Comparison of ENCODE assay signal across 36 cellular contexts in genomic region chr11:6111635-6112034, GRCh38. TPM values are rescaled to one million over a fixed set of nuclear protein-coding genes. Genes with fewer than 3 reads are reported as not detected.
"Had no signal": no experiment of that assay in that cellular context is flagged by ENCODE, and none has a peak within 500 bp of the region (broad histone marks: within the 10 kb centered on the region; RNA-seq: fewer than 3 reads in every experiment).

No MANE protein-coding gene starts in this region.

- ATAC-seq: body of pancreas; heart left ventricle; left lobe of liver; pancreas; stimulated activated memory B cell treated with anti-CD40 and anti-IgM and Interleukin-4, amounts not matched to agents 10 μg/mL and 1 μg/mL and 100 μg/mL, for 72 hours; stimulated activated naive CD8-positive, alpha-beta T cell treated with anti-CD3 and anti-CD28 coated beads, Interleukin-15, amount 100 ng/mL, for 72 hours had no signal

- H3K27me3 ChIP-seq: body of pancreas, esophagus squamous epithelium, heart left ventricle, pancreas, sigmoid colon, upper lobe of left lung had no signal

- DNase-seq: activated CD4-positive, alpha-beta T cell treated with anti-CD3 and anti-CD28 coated beads for 48 hours; activated CD4-positive, alpha-beta T cell treated with anti-CD3 and anti-CD28 coated beads, Interleukin-2, amount 50 U/mL, for 48 hours; activated CD8-positive, alpha-beta memory T cell treated with anti-CD3 and anti-CD28 coated beads for 24 hours; activated effector memory CD4-positive, alpha-beta T cell treated with Interleukin-2 at 50 U/mL for 16 hours; activated naive CD4-positive, alpha-beta T cell treated with Interleukin-2 at 50 U/mL for 16 hours; aorta; body of pancreas; effector CD8-positive, alpha-beta T cell; esophagus squamous epithelium; naive B cell; nephron progenitor cell; pancreas; retina; sigmoid colon; stimulated activated CD4-positive, alpha-beta T cell treated with anti-CD3 and anti-CD28 coated beads, Interleukin-1b, Interleukin-23, amount 100 ng/mL, for 48 hours; stimulated activated CD4-positive, alpha-beta T cell treated with anti-CD3 and anti-CD28 coated beads, Interleukin-4, amount 100 ng/mL, for 4 hours; stimulated activated CD8-positive, alpha-beta memory T cell treated with anti-CD3 and anti-CD28 coated beads, Interleukin-4, amount 100 ng/mL, for 48 hours; stimulated activated naive CD8-positive, alpha-beta T cell treated with anti-CD3 and anti-CD28 coated beads, Interleukin-15, amount 100 ng/mL, for 72 hours; substantia nigra; upper lobe of left lung had no signal

- FAIRE-seq: colon, endometrium, pancreas had no signal

- H3K27ac ChIP-seq: body of pancreas, epithelial cell of prostate, esophagus squamous epithelium, heart left ventricle, pancreas, prostate gland, sigmoid colon, upper lobe of left lung had no signal

- H3K4me3 ChIP-seq: body of pancreas, esophagus squamous epithelium, heart left ventricle, lung, pancreas, prostate gland, sigmoid colon, smooth muscle cell, upper lobe of left lung had no signal

- H3K4me2 ChIP-seq: smooth muscle cell had no signal

- H3K36me3 ChIP-seq: esophagus squamous epithelium, heart left ventricle, pancreas, prostate gland, sigmoid colon, upper lobe of left lung had no signal

- H3K4me1 ChIP-seq: body of pancreas, esophagus squamous epithelium, pancreas, prostate gland, sigmoid colon, upper lobe of left lung had no signal

- H3K9me3 ChIP-seq: body of pancreas, pancreas, prostate gland, sigmoid colon, upper lobe of left lung had no signal

RNA-seq across cellular contexts. Expression of gene OR56B4, which starts 4.2 kb away (rescaled TPM):
- total RNA-seq: aorta; body of pancreas; dermis microvascular lymphatic vessel endothelial cell; esophagus squamous epithelium; fibroblast of villous mesenchyme; heart left ventricle; kidney epithelial cell; left lobe of liver; lung; mucosa of gallbladder; pancreas; prostate gland; sigmoid colon; smooth muscle cell; T-helper 1 cell treated with Interleukin-12 subunit alpha and Interleukin-12 subunit beta and Interleukin-4 antibody, amounts not matched to agents 30 ng/mL and 1 ng/mL, for 36 hours; upper lobe of left lung had no signal
- polyA plus RNA-seq: adipose tissue, aorta, heart left ventricle, lung, pancreas, sigmoid colon, smooth muscle cell, thymus had no signal

RNA-seq across cellular contexts. Expression of gene OR52B2, which starts 58.5 kb away (rescaled TPM):
- total RNA-seq: aorta; body of pancreas; dermis microvascular lymphatic vessel endothelial cell; esophagus squamous epithelium; fibroblast of villous mesenchyme; heart left ventricle; kidney epithelial cell; lung; mucosa of gallbladder; pancreas; prostate gland; sigmoid colon; smooth muscle cell; T-helper 1 cell treated with Interleukin-12 subunit alpha and Interleukin-12 subunit beta and Interleukin-4 antibody, amounts not matched to agents 30 ng/mL and 1 ng/mL, for 36 hours had no signal
- polyA plus RNA-seq: adipose tissue, aorta, heart left ventricle, lung, pancreas, sigmoid colon, smooth muscle cell, thymus had no signal
